In genomic region chr10:28676297-28676967, GRCh38 we compare ENCODE assay signal across 8 cellular contexts. TPM values are rescaled to one million over a fixed set of nuclear protein-coding genes. Genes with fewer than 3 reads are reported as not detected.
DNase-seq lines count a peak whose midpoint lies in the region; ATAC-seq and TF ChIP-seq lines count a peak whose summit lies in the region.

No MANE protein-coding gene starts in this region.

- H3K4me1 ChIP-seq in foreskin keratinocyte, result no peaks in the 10 kb centered on the region

- H3K4me1 Mint-ChIP-seq in osteocyte (ENCODE audit: unreplicated experiment), result peaks cover 37% of the 10 kb centered on the region

- peak; percentile 3 for ATAC-seq in foreskin keratinocyte

- H3K27ac ChIP-seq in foreskin keratinocyte, result no peak overlapping the region

- no peaks in the 10 kb centered on the region for H3K9me3 Mint-ChIP-seq in osteocyte (ENCODE audit: unreplicated experiment)

- peaks cover 28% of the 10 kb centered on the region for H3K27me3 Mint-ChIP-seq in osteocyte (ENCODE audit: unreplicated experiment)

- DNase-seq in AG09309 (ENCODE audit: low read depth), result no peak
- DNase-seq in HFF-Myc (ENCODE audit: extremely low read depth, low read depth), result no peak
- DNase-seq in activated CD4-positive, alpha-beta T cell treated with anti-CD3 and anti-CD28 coated beads, Interleukin-2, amount 50 U/mL, for 1 hour, result peak; percentile 9
- DNase-seq in foreskin keratinocyte, result no peak
- DNase-seq in osteocyte (ENCODE audit: extremely low spot score, unreplicated experiment), result no peak
- DNase-seq in activated CD4-positive, CD25-positive, alpha-beta regulatory T cell treated with anti-CD3 and anti-CD28 coated beads, Interleukin-2, amount 50 U/mL, for 72 hours, result no peak
- no peak for DNase-seq in LoVo (ENCODE audit: low spot score)
- DNase-seq in activated CD8-positive, alpha-beta memory T cell treated with anti-CD3 and anti-CD28 coated beads, Interleukin-2, amount 50 U/mL, for 4 hours, result no peak

- H3K4me3 ChIP-seq in AG09309 (ENCODE audit: control insufficient read depth, low read depth, low read length), result peak overlapping the region; percentile 46
- peak overlapping the region; percentile 36 for H3K4me3 ChIP-seq in HFF-Myc (replicated peaks; ENCODE audit: low read depth, low read length)

- no peaks in the 10 kb centered on the region for H3K36me3 Mint-ChIP-seq in osteocyte (ENCODE audit: unreplicated experiment)

- peak overlapping the region; percentile 67 for H3K4me3 Mint-ChIP-seq in osteocyte (ENCODE audit: unreplicated experiment)

- H3K27me3 ChIP-seq in foreskin keratinocyte, result peaks cover 47% of the 10 kb centered on the region

- no peak for TF ChIP-seq CTCF in AG09309 (IDR thresholded peaks at IDR 0.05; ENCODE audit: control insufficient read depth, insufficient read depth, low read depth, low read length, missing control alignments)
- no peak for TF ChIP-seq CTCF in HFF-Myc (IDR thresholded peaks at IDR 0.05; ENCODE audit: low read depth, low read length, missing control alignments)
- no peak for TF ChIP-seq CTCF in foreskin keratinocyte (conservative IDR thresholded peaks at IDR 0.05)
- TF ChIP-seq CTCF in osteocyte (IDR thresholded peaks at IDR 0.05), result no peak

- H3K27ac Mint-ChIP-seq in osteocyte (ENCODE audit: unreplicated experiment), result no peak overlapping the region

RNA-seq across cellular contexts. Expression of gene BAMBI, which starts 0.9 kb away (rescaled TPM):
- total RNA-seq in foreskin keratinocyte, result 3.6 and 6.8 TPM in 2 replicates
- polyA plus RNA-seq in foreskin keratinocyte, result 2.9 and 6.1 TPM in 2 replicates
- total RNA-seq in osteocyte, result 6.1 and 6.8 TPM in 2 replicates
